In the genomic region with DNA sequence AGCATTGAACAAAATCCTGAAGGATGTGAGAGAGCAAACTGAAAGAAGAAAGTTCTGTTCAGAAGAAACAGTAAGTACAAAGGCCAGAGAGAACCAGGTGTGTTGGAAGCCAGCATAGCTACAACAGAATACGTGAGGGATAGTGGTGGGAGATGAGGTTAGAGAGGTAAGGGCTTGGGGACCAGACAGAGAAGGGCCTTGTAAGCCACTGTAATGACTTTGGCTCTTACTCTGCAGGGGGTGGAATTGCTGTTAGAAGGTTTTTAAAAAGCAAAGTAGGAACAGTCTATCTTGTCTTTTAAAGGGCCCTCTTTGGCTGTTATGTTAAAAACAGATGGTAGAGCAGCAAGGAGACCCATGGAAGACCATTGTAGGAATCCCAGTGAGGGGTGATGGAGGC, we compare ENCODE assay signal across 11 cellular contexts.
"Had no signal": no experiment of that assay in that cellular context is flagged by ENCODE, and none has a peak within 500 bp of the region (broad histone marks: within the 10 kb centered on the region; RNA-seq: fewer than 3 reads in every experiment).

No MANE protein-coding gene starts in this region.

- H3K36me3 Mint-ChIP-seq: IgD-negative memory B cell had no signal

- H3K27ac Mint-ChIP-seq: H9, HFFc6, IgD-negative memory B cell had no signal

- H3K9me3 Mint-ChIP-seq: H9, HFFc6, IgD-negative memory B cell had no signal

- DNase-seq: GOT3, H9, HCEC 1CT, HFFc6, Karpas-422, KBM-7 had no signal

- FAIRE-seq: H54, HepG2, HTR-8/SVneo had no signal

- H3K27ac ChIP-seq: KMS-11 had no signal

- H3K4me3 Mint-ChIP-seq: H9, HFFc6, IgD-negative memory B cell had no signal
